In genomic region chr2:212730994-212731393, GRCh38 we compare ENCODE assay signal across 12 cellular contexts.
A peak's percentile ranks its signal among the peaks of the same experiment; 100 is the strongest.
DNase-seq lines count a peak whose midpoint lies in the region; ATAC-seq, FAIRE-seq and TF ChIP-seq lines count a peak whose summit lies in the region.
"Had no signal": no experiment of that assay in that cellular context is flagged by ENCODE, and none has a peak within 500 bp of the region (broad histone marks: within the 10 kb centered on the region; RNA-seq: fewer than 3 reads in every experiment).

No MANE protein-coding gene starts in this region.

- DNase-seq in GM12891 (ENCODE audit: insufficient read length, low spot score), result peak; percentile 9
- peak; percentile 28 for DNase-seq in GM19239 (ENCODE audit: insufficient read length, low spot score)
- DNase-seq in prostate gland (ENCODE audit: low spot score), result no peak
- no peak for DNase-seq in sciatic nerve (ENCODE audit: low spot score)
- DNase-seq in middle frontal gyrus (ENCODE audit: extremely low spot score, low spot score), result no peak
- DNase-seq in NCI-H524 (lab: John Stamatoyannopoulos, UW), result no peak
- DNase-seq: IMR-90, NCI-H2171 had no signal

- ATAC-seq in HG02678 (IDR thresholded peaks at IDR 0.05; ENCODE audit: unreplicated experiment) (peak; percentile 76), HG03460 (IDR thresholded peaks at IDR 0.05; ENCODE audit: unreplicated experiment) (peak; percentile 77), sciatic nerve (no peak)

- WGBS in prostate gland, result 89% methylated on average over 2 of the region's 2 CpGs

- TF ChIP-seq POLR2A in GM12891 (IDR thresholded peaks at IDR 0.05; ENCODE audit: low read depth, low read length) (no peak), prostate gland (IDR thresholded peaks at IDR 0.05) (no peak)

- H3K4me3 ChIP-seq in prostate gland, result no peak overlapping the region
- H3K4me3 ChIP-seq: BLaER1, SK-N-MC had no signal

- no peak overlapping the region for H3K27ac ChIP-seq in prostate gland
- H3K27ac ChIP-seq: BLaER1, SK-N-MC had no signal

- H3K36me3 ChIP-seq in prostate gland, result no peaks in the 10 kb centered on the region
- H3K36me3 ChIP-seq: BLaER1 had no signal

- no peak for TF ChIP-seq CTCF in prostate gland (IDR thresholded peaks at IDR 0.05)

- FAIRE-seq in GM12891 (lab: Jason Lieb, UNC), result peak; percentile 86
- peak; percentile 91 for FAIRE-seq in GM19239 (lab: Jason Lieb, UNC)

- intact Hi-C loops in prostate gland (cut with DNase I) (no loop called here), sciatic nerve (cut with DNase I) (no loop called here)

- H3K27me3 ChIP-seq in prostate gland (replicated peaks; ENCODE audit: insufficient read depth), result no peaks in the 10 kb centered on the region
- H3K27me3 ChIP-seq: BLaER1 had no signal

- H3K9me3 ChIP-seq in prostate gland, result no peaks in the 10 kb centered on the region
- H3K9me3 ChIP-seq: BLaER1 had no signal

- H3K4me1 ChIP-seq in prostate gland (replicated peaks), result no peaks in the 10 kb centered on the region
- H3K4me1 ChIP-seq: BLaER1 had no signal

TF ChIP-seq in GM12891, 5 proteins besides CTCF, POLR2A, EP300 and RAD21:
- TF ChIP-seq POLR2AphosphoS5 (IDR thresholded peaks at IDR 0.05; ENCODE audit: low read depth, low read length), result no peak
- TF ChIP-seq POU2F2 (IDR thresholded peaks at IDR 0.05; ENCODE audit: low read depth, low read length), result no peak
- no peak for TF ChIP-seq PAX5 (IDR thresholded peaks at IDR 0.05; ENCODE audit: insufficient read depth, low read length, severe bottlenecking)

Comparison
In these comparisons a context has a peak if more than half of its experiments do, and no peak if none do; other contexts are left out.
1. DNase-seq: peak in GM12891 (single experiment) and GM19239 (single experiment); none in prostate gland (single experiment), sciatic nerve (single experiment), middle frontal gyrus (single experiment) and NCI-H524 (0 of 2).